19 cellular contexts compared by ENCODE assay signal in genomic region chr16:4795181-4795827, GRCh38. TPM values are rescaled to one million over a fixed set of nuclear protein-coding genes. Genes with fewer than 3 reads are reported as not detected.
DNase-seq lines count a peak whose midpoint lies in the region; ATAC-seq, FAIRE-seq and TF ChIP-seq lines count a peak whose summit lies in the region.
"Had no signal": no experiment of that assay in that cellular context is flagged by ENCODE, and none has a peak within 500 bp of the region (broad histone marks: within the 10 kb centered on the region; RNA-seq: fewer than 3 reads in every experiment).

Gene SMIM22, plus strand, starts transcription at chr16:4795369. Its CDS starts 366 bp downstream, at chr16:4795735.

- peak; percentile 59 for DNase-seq in NCI-H2196 treated with DMSO at 0.1 percent for 48 hours (lab: John Stamatoyannopoulos, UW; ENCODE audit: unreplicated experiment)
- DNase-seq in bronchial epithelial cell (ENCODE audit: low read depth): no peak
- DNase-seq in pancreas: peak; percentile 79 to 93 (median 82)
- no peak for DNase-seq in effector CD4-positive, alpha-beta T cell
- no peak for DNase-seq in GM03348 (ENCODE audit: low spot score)
- DNase-seq in urothelium cell line (ENCODE audit: low spot score): no peak
- DNase-seq: activated CD4-positive, alpha-beta T cell treated with anti-CD3 and anti-CD28 coated beads for 4 hours; Caco-2; endodermal cell; heart right ventricle; IMR-90; mesendoderm; NCI-H446 treated with DMSO at 0.1 percent for 48 hours; stimulated activated CD4-positive, alpha-beta T cell treated with anti-CD3 and anti-CD28 coated beads, Interleukin-4, amount 100 ng/mL, for 24 hours; stimulated activated naive CD8-positive, alpha-beta T cell treated with anti-CD3 and anti-CD28 coated beads, Interleukin-15, Interleukin-2, amounts not matched to agents 100 U/mL and 50 U/mL, for 24 hours had no signal

- whole genome bisulfite sequencing in pancreas, 2 donors: 19% methylated on average over 14 of the region's 14 CpGs

- POLR2A ChIA-PET in HEK293 (lab: Yijun Ruan, JAX): interaction anchor here (0.6 kb wide), 2 partner anchors 11 to 168 kb away, joined by 3 read pairs; no protein-coding TSS in a partner anchor

- intact Hi-C loops in pancreas (cut with DNase I): no loop called here

- no peak within 1 kb of the TSS for H3K27ac ChIP-seq in HEK293 (ENCODE audit: extremely low read depth, low read depth, low read length)
- peak within 1 kb of the TSS; percentile 53 to 71 (median 61) for H3K27ac ChIP-seq in pancreas
- H3K27ac ChIP-seq: heart right ventricle had no signal

- TF ChIP-seq CTCF in HEK293 (tag by site-specific recombination; IDR thresholded peaks at IDR 0.05) (no peak), bronchial epithelial cell (IDR thresholded peaks at IDR 0.05; ENCODE audit: insufficient read depth, low read length, severe bottlenecking) (no peak), pancreas (IDR thresholded peaks at IDR 0.05) (no peak)

- H3K36me3 ChIP-seq in HEK293 (ENCODE audit: control insufficient read depth in 2 of 2, insufficient read depth in 1 of 2, low read length in 2 of 2) (peaks cover 0 to 26% of the 10 kb centered on the region in 2 experiments; a peak in 1 of 3 replicates), bronchial epithelial cell (ENCODE audit: control insufficient read depth, insufficient read depth, low read length) (peaks cover 10% of the 10 kb centered on the region), pancreas (peaks cover 0 to 5% (median 0%) of the 10 kb centered on the region in 3 donors)

- no peaks in the 10 kb centered on the region for H3K27me3 ChIP-seq in bronchial epithelial cell (ENCODE audit: control insufficient read depth, insufficient read depth, low read length)
- H3K27me3 ChIP-seq in pancreas: no peaks in the 10 kb centered on the region
- H3K27me3 ChIP-seq: heart right ventricle had no signal

- H3K4me1 ChIP-seq in HEK293 (ENCODE audit: control insufficient read depth, insufficient read depth, low read length) (no peaks in the 10 kb centered on the region), pancreas (peaks cover 0 to 7% (median 3%) of the 10 kb centered on the region in 3 donors)

- H3K9me3 ChIP-seq in HEK293 (ENCODE audit: control insufficient read depth, insufficient read depth, low read depth, low read length) (no peaks in the 10 kb centered on the region), pancreas (no peaks in the 10 kb centered on the region)
- H3K9me3 ChIP-seq: Caco-2, heart right ventricle had no signal

- CTCF ChIA-PET in HEK293 (lab: Yijun Ruan, JAX): no interaction called here

- no peak within 1 kb of the TSS for H3K4me3 ChIP-seq in HEK293 (ENCODE audit: low read depth, low read length)
- H3K4me3 ChIP-seq in bronchial epithelial cell (ENCODE audit: low read depth, low read length): peak within 1 kb of the TSS; percentile 21
- peak within 1 kb of the TSS; percentile 31 to 58 (median 42) for H3K4me3 ChIP-seq in pancreas
- H3K4me3 ChIP-seq: heart right ventricle had no signal

- FAIRE-seq in bronchial epithelial cell (lab: Jason Lieb, UNC) (no peak), pancreas (lab: Jason Lieb, UNC) (no peak), urothelium cell line (lab: Jason Lieb, UNC) (no peak)

- peak; percentile 84 to 95 (median 92) for ATAC-seq in pancreas
- ATAC-seq: activated T-helper 17 cell treated with anti-CD3 and anti-CD28 coated beads, Interleukin-2, amount 50 U/mL, for 72 hours; stimulated activated naive CD8-positive, alpha-beta T cell treated with anti-CD3 and anti-CD28 coated beads, Interleukin-15, Interleukin-2, amounts not matched to agents 100 U/mL and 50 U/mL, for 24 hours had no signal

TF ChIP-seq in HEK293, 187 proteins besides CTCF, POLR2A, EP300 and RAD21 (continues in another document):
- TF ChIP-seq ZNF157 (tag by site-specific recombination; IDR thresholded peaks at IDR 0.05) (no peak), ZSCAN30 (tag by site-specific recombination; IDR thresholded peaks at IDR 0.05) (no peak), YY1 (tag by site-specific recombination; IDR thresholded peaks at IDR 0.05) (no peak), ZNF174 (tag by site-specific recombination; IDR thresholded peaks at IDR 0.05) (no peak), HOXA7 (CRISPR knock-in tag; IDR thresholded peaks at IDR 0.05; ENCODE audit: borderline replicate concordance) (no peak), HOXD13 (CRISPR knock-in tag; IDR thresholded peaks at IDR 0.05; ENCODE audit: borderline replicate concordance) (no peak), ZBTB48 (tag by site-specific recombination; IDR thresholded peaks at IDR 0.05) (peak; percentile 55; the same call in 1 of the 2 replicates), ZNF623 (tag by site-specific recombination; IDR thresholded peaks at IDR 0.05) (0 out of 2 replicates have a peak, but pooled peaks have one; percentile 8), ZNF140 (tag by site-specific recombination; IDR thresholded peaks at IDR 0.05) (no peak), ZNF146 (tag by site-specific recombination; IDR thresholded peaks at IDR 0.05) (no peak)
- TF ChIP-seq, protein P1, sequence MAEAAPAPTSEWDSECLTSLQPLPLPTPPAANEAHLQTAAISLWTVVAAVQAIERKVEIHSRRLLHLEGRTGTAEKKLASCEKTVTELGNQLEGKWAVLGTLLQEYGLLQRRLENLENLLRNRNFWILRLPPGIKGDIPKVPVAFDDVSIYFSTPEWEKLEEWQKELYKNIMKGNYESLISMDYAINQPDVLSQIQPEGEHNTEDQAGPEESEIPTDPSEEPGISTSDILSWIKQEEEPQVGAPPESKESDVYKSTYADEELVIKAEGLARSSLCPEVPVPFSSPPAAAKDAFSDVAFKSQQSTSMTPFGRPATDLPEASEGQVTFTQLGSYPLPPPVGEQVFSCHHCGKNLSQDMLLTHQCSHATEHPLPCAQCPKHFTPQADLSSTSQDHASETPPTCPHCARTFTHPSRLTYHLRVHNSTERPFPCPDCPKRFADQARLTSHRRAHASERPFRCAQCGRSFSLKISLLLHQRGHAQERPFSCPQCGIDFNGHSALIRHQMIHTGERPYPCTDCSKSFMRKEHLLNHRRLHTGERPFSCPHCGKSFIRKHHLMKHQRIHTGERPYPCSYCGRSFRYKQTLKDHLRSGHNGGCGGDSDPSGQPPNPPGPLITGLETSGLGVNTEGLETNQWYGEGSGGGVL (tag by site-specific recombination; IDR thresholded peaks at IDR 0.05): peak; percentile 61
- TF ChIP-seq, protein P2, sequence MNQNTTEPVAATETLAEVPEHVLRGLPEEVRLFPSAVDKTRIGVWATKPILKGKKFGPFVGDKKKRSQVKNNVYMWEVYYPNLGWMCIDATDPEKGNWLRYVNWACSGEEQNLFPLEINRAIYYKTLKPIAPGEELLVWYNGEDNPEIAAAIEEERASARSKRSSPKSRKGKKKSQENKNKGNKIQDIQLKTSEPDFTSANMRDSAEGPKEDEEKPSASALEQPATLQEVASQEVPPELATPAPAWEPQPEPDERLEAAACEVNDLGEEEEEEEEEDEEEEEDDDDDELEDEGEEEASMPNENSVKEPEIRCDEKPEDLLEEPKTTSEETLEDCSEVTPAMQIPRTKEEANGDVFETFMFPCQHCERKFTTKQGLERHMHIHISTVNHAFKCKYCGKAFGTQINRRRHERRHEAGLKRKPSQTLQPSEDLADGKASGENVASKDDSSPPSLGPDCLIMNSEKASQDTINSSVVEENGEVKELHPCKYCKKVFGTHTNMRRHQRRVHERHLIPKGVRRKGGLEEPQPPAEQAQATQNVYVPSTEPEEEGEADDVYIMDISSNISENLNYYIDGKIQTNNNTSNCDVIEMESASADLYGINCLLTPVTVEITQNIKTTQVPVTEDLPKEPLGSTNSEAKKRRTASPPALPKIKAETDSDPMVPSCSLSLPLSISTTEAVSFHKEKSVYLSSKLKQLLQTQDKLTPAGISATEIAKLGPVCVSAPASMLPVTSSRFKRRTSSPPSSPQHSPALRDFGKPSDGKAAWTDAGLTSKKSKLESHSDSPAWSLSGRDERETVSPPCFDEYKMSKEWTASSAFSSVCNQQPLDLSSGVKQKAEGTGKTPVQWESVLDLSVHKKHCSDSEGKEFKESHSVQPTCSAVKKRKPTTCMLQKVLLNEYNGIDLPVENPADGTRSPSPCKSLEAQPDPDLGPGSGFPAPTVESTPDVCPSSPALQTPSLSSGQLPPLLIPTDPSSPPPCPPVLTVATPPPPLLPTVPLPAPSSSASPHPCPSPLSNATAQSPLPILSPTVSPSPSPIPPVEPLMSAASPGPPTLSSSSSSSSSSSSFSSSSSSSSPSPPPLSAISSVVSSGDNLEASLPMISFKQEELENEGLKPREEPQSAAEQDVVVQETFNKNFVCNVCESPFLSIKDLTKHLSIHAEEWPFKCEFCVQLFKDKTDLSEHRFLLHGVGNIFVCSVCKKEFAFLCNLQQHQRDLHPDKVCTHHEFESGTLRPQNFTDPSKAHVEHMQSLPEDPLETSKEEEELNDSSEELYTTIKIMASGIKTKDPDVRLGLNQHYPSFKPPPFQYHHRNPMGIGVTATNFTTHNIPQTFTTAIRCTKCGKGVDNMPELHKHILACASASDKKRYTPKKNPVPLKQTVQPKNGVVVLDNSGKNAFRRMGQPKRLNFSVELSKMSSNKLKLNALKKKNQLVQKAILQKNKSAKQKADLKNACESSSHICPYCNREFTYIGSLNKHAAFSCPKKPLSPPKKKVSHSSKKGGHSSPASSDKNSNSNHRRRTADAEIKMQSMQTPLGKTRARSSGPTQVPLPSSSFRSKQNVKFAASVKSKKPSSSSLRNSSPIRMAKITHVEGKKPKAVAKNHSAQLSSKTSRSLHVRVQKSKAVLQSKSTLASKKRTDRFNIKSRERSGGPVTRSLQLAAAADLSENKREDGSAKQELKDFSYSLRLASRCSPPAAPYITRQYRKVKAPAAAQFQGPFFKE (tag by site-specific recombination; IDR thresholded peaks at IDR 0.05; ENCODE audit: borderline replicate concordance): no peak

RNA-seq across cellular contexts. Expression of gene SMIM22, which starts in this region (rescaled TPM):
- total RNA-seq in bronchial epithelial cell (0.79 and 9.0 TPM in 2 replicates), pancreas (10 to 100 TPM; 49.2 to 69.1 (median 63.2) TPM)
- 100 to 1,000 TPM; 176 to 367 TPM for polyA plus RNA-seq in pancreas
- total RNA-seq: activated T-helper 17 cell treated with anti-CD3 and anti-CD28 coated beads, Interleukin-2, amount 50 U/mL, for 72 hours; Caco-2; endodermal cell; H4; heart right ventricle; IMR-90; pulmonary artery endothelial cell had no signal
- polyA plus RNA-seq: IMR-90 had no signal

Comparison
In these comparisons a context has a peak if more than half of its experiments do, and no peak if none do; other contexts are left out.
1. DNase-seq: peak in NCI-H2196 treated with DMSO at 0.1 percent for 48 hours (single experiment) and pancreas (6 of 6); none in bronchial epithelial cell (single experiment), effector CD4-positive, alpha-beta T cell (single experiment), GM03348 (single experiment) and urothelium cell line (single experiment).